In the genomic region with DNA sequence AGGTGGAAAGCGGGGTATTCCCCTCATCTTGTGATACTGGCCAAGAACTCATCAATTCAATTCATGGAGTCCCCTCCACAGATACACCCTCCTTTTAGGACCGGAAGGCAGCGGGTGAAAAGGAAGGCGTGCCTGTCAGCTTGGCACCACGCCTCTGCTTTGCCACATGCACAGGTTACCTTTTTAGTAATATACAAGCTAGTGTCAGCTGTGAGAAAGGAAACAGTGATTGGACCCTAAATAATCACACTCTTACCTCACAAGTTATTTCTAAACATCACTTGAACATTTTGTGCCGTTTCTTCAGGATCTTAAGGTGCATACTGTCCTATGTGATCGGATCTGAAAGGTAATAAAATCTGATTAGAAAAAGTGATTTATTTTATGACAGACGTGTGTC, we compare ENCODE assay signal across 1 cellular context.
TF ChIP-seq lines count a peak whose summit lies in the region.

No MANE protein-coding gene starts in this region.

TF ChIP-seq in A549, 52 proteins besides CTCF, POLR2A, EP300 and RAD21:
- no peak for TF ChIP-seq EHF (CRISPR knock-in tag; IDR thresholded peaks at IDR 0.05)
- no peak for TF ChIP-seq CHD4 (IDR thresholded peaks at IDR 0.05; ENCODE audit: borderline replicate concordance)
- TF ChIP-seq BHLHE40 (IDR thresholded peaks at IDR 0.05; ENCODE audit: low read depth, low read length): no peak
- TF ChIP-seq HEYL (CRISPR knock-in tag; IDR thresholded peaks at IDR 0.05): no peak
- TF ChIP-seq, protein P1, sequence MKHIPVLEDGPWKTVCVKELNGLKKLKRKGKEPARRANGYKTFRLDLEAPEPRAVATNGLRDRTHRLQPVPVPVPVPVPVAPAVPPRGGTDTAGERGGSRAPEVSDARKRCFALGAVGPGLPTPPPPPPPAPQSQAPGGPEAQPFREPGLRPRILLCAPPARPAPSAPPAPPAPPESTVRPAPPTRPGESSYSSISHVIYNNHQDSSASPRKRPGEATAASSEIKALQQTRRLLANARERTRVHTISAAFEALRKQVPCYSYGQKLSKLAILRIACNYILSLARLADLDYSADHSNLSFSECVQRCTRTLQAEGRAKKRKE (CRISPR knock-in tag; IDR thresholded peaks at IDR 0.05; ENCODE audit: low read depth): no peak
- no peak for TF ChIP-seq KDM5A (IDR thresholded peaks at IDR 0.05)
- TF ChIP-seq, protein P2, sequence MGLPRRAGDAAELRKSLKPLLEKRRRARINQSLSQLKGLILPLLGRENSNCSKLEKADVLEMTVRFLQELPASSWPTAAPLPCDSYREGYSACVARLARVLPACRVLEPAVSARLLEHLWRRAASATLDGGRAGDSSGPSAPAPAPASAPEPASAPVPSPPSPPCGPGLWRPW (IDR thresholded peaks at IDR 0.05): no peak
- no peak for TF ChIP-seq NR3C1 (IDR thresholded peaks at IDR 0.05)
- TF ChIP-seq, protein P3, sequence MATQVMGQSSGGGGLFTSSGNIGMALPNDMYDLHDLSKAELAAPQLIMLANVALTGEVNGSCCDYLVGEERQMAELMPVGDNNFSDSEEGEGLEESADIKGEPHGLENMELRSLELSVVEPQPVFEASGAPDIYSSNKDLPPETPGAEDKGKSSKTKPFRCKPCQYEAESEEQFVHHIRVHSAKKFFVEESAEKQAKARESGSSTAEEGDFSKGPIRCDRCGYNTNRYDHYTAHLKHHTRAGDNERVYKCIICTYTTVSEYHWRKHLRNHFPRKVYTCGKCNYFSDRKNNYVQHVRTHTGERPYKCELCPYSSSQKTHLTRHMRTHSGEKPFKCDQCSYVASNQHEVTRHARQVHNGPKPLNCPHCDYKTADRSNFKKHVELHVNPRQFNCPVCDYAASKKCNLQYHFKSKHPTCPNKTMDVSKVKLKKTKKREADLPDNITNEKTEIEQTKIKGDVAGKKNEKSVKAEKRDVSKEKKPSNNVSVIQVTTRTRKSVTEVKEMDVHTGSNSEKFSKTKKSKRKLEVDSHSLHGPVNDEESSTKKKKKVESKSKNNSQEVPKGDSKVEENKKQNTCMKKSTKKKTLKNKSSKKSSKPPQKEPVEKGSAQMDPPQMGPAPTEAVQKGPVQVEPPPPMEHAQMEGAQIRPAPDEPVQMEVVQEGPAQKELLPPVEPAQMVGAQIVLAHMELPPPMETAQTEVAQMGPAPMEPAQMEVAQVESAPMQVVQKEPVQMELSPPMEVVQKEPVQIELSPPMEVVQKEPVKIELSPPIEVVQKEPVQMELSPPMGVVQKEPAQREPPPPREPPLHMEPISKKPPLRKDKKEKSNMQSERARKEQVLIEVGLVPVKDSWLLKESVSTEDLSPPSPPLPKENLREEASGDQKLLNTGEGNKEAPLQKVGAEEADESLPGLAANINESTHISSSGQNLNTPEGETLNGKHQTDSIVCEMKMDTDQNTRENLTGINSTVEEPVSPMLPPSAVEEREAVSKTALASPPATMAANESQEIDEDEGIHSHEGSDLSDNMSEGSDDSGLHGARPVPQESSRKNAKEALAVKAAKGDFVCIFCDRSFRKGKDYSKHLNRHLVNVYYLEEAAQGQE (IDR thresholded peaks at IDR 0.05): no peak
- no peak for TF ChIP-seq CHD2 (IDR thresholded peaks at IDR 0.05; ENCODE audit: low read length, partially characterized antibody)
- no peak for TF ChIP-seq RCOR1 (IDR thresholded peaks at IDR 0.05; ENCODE audit: low read depth, low read length)
- TF ChIP-seq MAFK (IDR thresholded peaks at IDR 0.05; ENCODE audit: partially characterized antibody): no peak
- TF ChIP-seq, protein P4, sequence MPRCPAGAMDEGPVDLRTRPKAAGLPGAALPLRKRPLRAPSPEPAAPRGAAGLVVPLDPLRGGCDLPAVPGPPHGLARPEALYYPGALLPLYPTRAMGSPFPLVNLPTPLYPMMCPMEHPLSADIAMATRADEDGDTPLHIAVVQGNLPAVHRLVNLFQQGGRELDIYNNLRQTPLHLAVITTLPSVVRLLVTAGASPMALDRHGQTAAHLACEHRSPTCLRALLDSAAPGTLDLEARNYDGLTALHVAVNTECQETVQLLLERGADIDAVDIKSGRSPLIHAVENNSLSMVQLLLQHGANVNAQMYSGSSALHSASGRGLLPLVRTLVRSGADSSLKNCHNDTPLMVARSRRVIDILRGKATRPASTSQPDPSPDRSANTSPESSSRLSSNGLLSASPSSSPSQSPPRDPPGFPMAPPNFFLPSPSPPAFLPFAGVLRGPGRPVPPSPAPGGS (IDR thresholded peaks at IDR 0.05): no peak
- TF ChIP-seq KDM1A (IDR thresholded peaks at IDR 0.05; ENCODE audit: low read depth): no peak
- no peak for TF ChIP-seq CBX2 (IDR thresholded peaks at IDR 0.05; ENCODE audit: borderline replicate concordance, low read depth)
- no peak for TF ChIP-seq HOXA7 (CRISPR knock-in tag; IDR thresholded peaks at IDR 0.05)
- TF ChIP-seq, protein P5, sequence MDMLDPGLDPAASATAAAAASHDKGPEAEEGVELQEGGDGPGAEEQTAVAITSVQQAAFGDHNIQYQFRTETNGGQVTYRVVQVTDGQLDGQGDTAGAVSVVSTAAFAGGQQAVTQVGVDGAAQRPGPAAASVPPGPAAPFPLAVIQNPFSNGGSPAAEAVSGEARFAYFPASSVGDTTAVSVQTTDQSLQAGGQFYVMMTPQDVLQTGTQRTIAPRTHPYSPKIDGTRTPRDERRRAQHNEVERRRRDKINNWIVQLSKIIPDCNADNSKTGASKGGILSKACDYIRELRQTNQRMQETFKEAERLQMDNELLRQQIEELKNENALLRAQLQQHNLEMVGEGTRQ (IDR thresholded peaks at IDR 0.05): no peak
- TF ChIP-seq FOXS1 (CRISPR knock-in tag; IDR thresholded peaks at IDR 0.05): no peak
- TF ChIP-seq EHMT2 (IDR thresholded peaks at IDR 0.05; ENCODE audit: low read depth): no peak
- TF ChIP-seq JUNB (IDR thresholded peaks at IDR 0.05): no peak
TF ChIP-seq in A549: peak in this region for 0.
